ENCODE assay signal across 15 cellular contexts in the genomic region with DNA sequence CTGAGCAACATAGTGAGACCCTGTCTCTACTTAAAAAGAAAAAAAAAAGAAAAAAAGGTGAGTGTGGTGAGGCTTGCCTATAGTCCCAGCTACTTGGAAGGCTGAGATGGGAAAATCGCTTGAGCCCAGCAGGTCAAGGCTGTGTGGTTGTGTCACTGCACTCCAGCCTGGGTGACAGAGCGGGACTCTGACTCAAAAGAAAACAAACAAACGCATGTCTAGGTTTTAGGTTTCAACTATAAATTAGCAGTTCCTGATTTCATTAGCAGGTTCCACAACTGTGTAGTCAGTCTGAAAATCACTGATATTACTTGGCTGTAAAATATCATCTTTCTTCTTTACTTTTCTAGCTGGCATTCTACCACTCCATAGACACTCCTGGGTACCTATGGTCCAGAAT.
DNase-seq lines count a peak whose midpoint lies in the region; ATAC-seq and TF ChIP-seq lines count a peak whose summit lies in the region.
"Had no signal": no experiment of that assay in that cellular context is flagged by ENCODE, and none has a peak within 500 bp of the region (broad histone marks: within the 10 kb centered on the region; RNA-seq: fewer than 3 reads in every experiment).

No MANE protein-coding gene starts in this region.

- ATAC-seq in GM18502 (IDR thresholded peaks at IDR 0.05; ENCODE audit: poor library complexity, unreplicated experiment) (peak; percentile 85), GM21367 (IDR thresholded peaks at IDR 0.05; ENCODE audit: unreplicated experiment) (peak; percentile 64), HG02973 (IDR thresholded peaks at IDR 0.05; ENCODE audit: unreplicated experiment) (peak; percentile 88)

- H2AFZ ChIP-seq in osteoblast (ENCODE audit: low read length): no peak overlapping the region

- H3K4me2 ChIP-seq in osteoblast (ENCODE audit: insufficient read depth, low read length): no peak overlapping the region

- H3K27ac ChIP-seq in osteoblast (ENCODE audit: low read depth, low read length): no peak overlapping the region
- H3K27ac ChIP-seq: prostate gland had no signal

- no peaks in the 10 kb centered on the region for H3K79me2 ChIP-seq in osteoblast (ENCODE audit: insufficient read depth, low read length)

- no peak overlapping the region for H3K4me3 ChIP-seq in osteoblast (ENCODE audit: insufficient read depth, low read length)
- H3K4me3 ChIP-seq: prostate gland had no signal

- no peaks in the 10 kb centered on the region for H3K36me3 ChIP-seq in osteoblast (ENCODE audit: insufficient read depth, low read length)
- H3K36me3 ChIP-seq: prostate gland had no signal

- H4K20me1 ChIP-seq in osteoblast (ENCODE audit: insufficient read depth, low read length): no peaks in the 10 kb centered on the region

- H3K9me3 ChIP-seq in osteoblast (ENCODE audit: low read depth, low read length): no peaks in the 10 kb centered on the region
- H3K9me3 ChIP-seq: prostate gland had no signal

- peaks cover 14% of the 10 kb centered on the region for H3K4me1 ChIP-seq in osteoblast (ENCODE audit: insufficient read depth, low read length)
- H3K4me1 ChIP-seq: prostate gland had no signal

- H3K27me3 ChIP-seq in osteoblast (ENCODE audit: insufficient read depth, low read length): no peaks in the 10 kb centered on the region

- DNase-seq in M059J (ENCODE audit: low read depth) (peak; percentile 3), osteoblast (ENCODE audit: insufficient read length, low spot score, missing footprints) (no peak), GM19240 (ENCODE audit: insufficient read length, low spot score) (no peak), midbrain (lab: John Stamatoyannopoulos, UW) (no peak)
- DNase-seq in stimulated activated CD4-positive, alpha-beta T cell treated with anti-CD3 and anti-CD28 coated beads, Interleukin-1b, Interleukin-23, amount 100 ng/mL, for 48 hours: no peak
- DNase-seq: activated CD4-positive, alpha-beta T cell treated with anti-CD3 and anti-CD28 coated beads for 4 hours; activated T-cell treated with anti-CD3 and anti-CD28 coated beads, Interleukin-2, amount 50 U/mL, for 24 hours; dermis blood vessel endothelial cell; DMS79; NCI-H1048; NCI-H446 had no signal

- no peak for TF ChIP-seq CTCF in osteoblast (IDR thresholded peaks at IDR 0.05; ENCODE audit: extremely low read depth, low read depth, low read length)
